21 cellular contexts compared by ENCODE assay signal in genomic region chr7:74317146-74317782, GRCh38.
"Had no signal": no experiment of that assay in that cellular context is flagged by ENCODE, and none has a peak within 500 bp of the region (broad histone marks: within the 10 kb centered on the region; RNA-seq: fewer than 3 reads in every experiment).

No MANE protein-coding gene starts in this region.

- H3K36me3 ChIP-seq: prostate gland, right lobe of liver, vagina had no signal

- H3K9me3 Mint-ChIP-seq: naive thymus-derived CD4-positive, alpha-beta T cell; stimulated activated memory B cell treated with anti-CD40 and anti-IgM and Interleukin-4, amounts not matched to agents 10 μg/mL and 1 μg/mL and 100 μg/mL, for 72 hours; stimulated activated naive CD8-positive, alpha-beta T cell treated with anti-CD3 and anti-CD28 coated beads, Interleukin-15, Interleukin-2, amounts not matched to agents 100 ng/mL and 50 ng/mL, for 24 hours had no signal

- H3K4me3 ChIP-seq: esophagus muscularis mucosa, gastrocnemius medialis, heart right ventricle, pancreas, prostate gland, right lobe of liver, tibial artery, upper lobe of left lung, vagina had no signal

- H3K27me3 Mint-ChIP-seq: naive thymus-derived CD4-positive, alpha-beta T cell; stimulated activated memory B cell treated with anti-CD40 and anti-IgM and Interleukin-4, amounts not matched to agents 10 μg/mL and 1 μg/mL and 100 μg/mL, for 72 hours; stimulated activated naive CD8-positive, alpha-beta T cell treated with anti-CD3 and anti-CD28 coated beads, Interleukin-15, Interleukin-2, amounts not matched to agents 100 ng/mL and 50 ng/mL, for 24 hours had no signal

- H3K27ac ChIP-seq: epithelial cell of prostate, esophagus muscularis mucosa, gastrocnemius medialis, heart right ventricle, pancreas, prostate gland, right lobe of liver, tibial artery, upper lobe of left lung, vagina had no signal

- H3K27me3 ChIP-seq: esophagus muscularis mucosa, gastrocnemius medialis, heart right ventricle, pancreas, right lobe of liver, tibial artery, upper lobe of left lung, vagina had no signal

- H3K9me3 ChIP-seq: esophagus muscularis mucosa, gastrocnemius medialis, heart right ventricle, pancreas, prostate gland, right lobe of liver, tibial artery, upper lobe of left lung, vagina had no signal

- DNase-seq: cortex of kidney; effector memory CD4-positive, alpha-beta T cell; gastrocnemius medialis; heart right ventricle; hypothalamus; kidney glomerular epithelial cell; naive thymus-derived CD4-positive, alpha-beta T cell; nucleus accumbens; pancreas; retina; right lobe of liver; stimulated activated CD4-positive, alpha-beta T cell treated with anti-CD3 and anti-CD28 coated beads, Interleukin-4, amount 100 ng/mL, for 1 hour; stimulated activated CD8-positive, alpha-beta memory T cell treated with anti-CD3 and anti-CD28 coated beads, Interleukin-4, amount 100 ng/mL, for 48 hours; tibial artery had no signal

- ATAC-seq: gastrocnemius medialis; heart right ventricle; naive thymus-derived CD4-positive, alpha-beta T cell; pancreas had no signal

- H3K27ac Mint-ChIP-seq: stimulated activated memory B cell treated with anti-CD40 and anti-IgM and Interleukin-4, amounts not matched to agents 10 μg/mL and 1 μg/mL and 100 μg/mL, for 72 hours; stimulated activated naive CD8-positive, alpha-beta T cell treated with anti-CD3 and anti-CD28 coated beads, Interleukin-15, Interleukin-2, amounts not matched to agents 100 ng/mL and 50 ng/mL, for 24 hours had no signal

- H3K4me3 Mint-ChIP-seq: naive thymus-derived CD4-positive, alpha-beta T cell; stimulated activated memory B cell treated with anti-CD40 and anti-IgM and Interleukin-4, amounts not matched to agents 10 μg/mL and 1 μg/mL and 100 μg/mL, for 72 hours; stimulated activated naive CD8-positive, alpha-beta T cell treated with anti-CD3 and anti-CD28 coated beads, Interleukin-15, Interleukin-2, amounts not matched to agents 100 ng/mL and 50 ng/mL, for 24 hours had no signal

- H3K36me3 Mint-ChIP-seq: naive thymus-derived CD4-positive, alpha-beta T cell had no signal

- H3K4me1 ChIP-seq: gastrocnemius medialis, heart right ventricle, pancreas, prostate gland, right lobe of liver had no signal
